In the genomic region with DNA sequence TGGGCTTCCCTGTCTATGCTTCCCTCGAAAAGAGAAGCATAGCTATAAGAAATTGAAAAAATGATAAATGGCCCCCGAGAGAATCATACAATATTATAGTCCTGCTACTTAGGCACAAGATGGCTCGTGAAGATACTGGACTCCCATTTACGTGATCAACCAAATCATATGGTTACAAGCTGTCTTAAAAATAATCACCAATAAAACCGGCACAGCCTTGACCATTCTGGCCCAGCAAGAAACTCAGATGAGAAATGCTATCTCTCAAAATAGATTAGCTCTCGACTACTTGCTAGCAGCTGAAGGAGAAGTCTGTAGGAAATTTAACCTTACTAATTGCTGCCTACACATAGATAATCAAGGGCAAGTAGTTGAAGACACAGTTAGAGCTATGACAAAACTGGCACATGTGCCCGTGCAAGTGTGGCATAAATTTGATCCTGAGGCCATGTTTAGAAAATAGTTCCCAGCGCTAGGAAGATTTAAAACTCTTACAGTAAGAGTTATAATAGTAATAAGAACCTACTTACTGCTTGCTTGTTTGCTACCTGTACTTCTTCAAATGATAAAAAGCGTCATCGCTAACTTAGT, we compare ENCODE assay signal across 1 cellular context. TPM values are rescaled to one million over a fixed set of nuclear protein-coding genes. Genes with fewer than 3 reads are reported as not detected.
"Had no signal": no experiment of that assay in that cellular context is flagged by ENCODE, and none has a peak within 500 bp of the region (broad histone marks: within the 10 kb centered on the region; RNA-seq: fewer than 3 reads in every experiment).

No MANE protein-coding gene starts in this region.

RNA-seq across cellular contexts. Expression of gene CD70, which starts 10.1 kb away (rescaled TPM):
- total RNA-seq: left cardiac atrium had no signal
